1 cellular context compared by ENCODE assay signal in genomic region chr15:80090879-80091503, GRCh38.
TF ChIP-seq lines count a peak whose summit lies in the region.

No MANE protein-coding gene starts in this region.

TF ChIP-seq in HepG2, 621 proteins besides CTCF, POLR2A, EP300 and RAD21 (continued from another document):
- TF ChIP-seq AKNA (CRISPR knock-in tag; IDR thresholded peaks at IDR 0.05; ENCODE audit: borderline replicate concordance), result no peak
- TF ChIP-seq NCOA1 (CRISPR knock-in tag; IDR thresholded peaks at IDR 0.05), result no peak
- TF ChIP-seq ZIK1 (CRISPR knock-in tag; IDR thresholded peaks at IDR 0.05; ENCODE audit: borderline replicate concordance, low read depth), result no peak
- TF ChIP-seq FOXA3 (CRISPR knock-in tag; IDR thresholded peaks at IDR 0.05), result no peak
- TF ChIP-seq ZNF776 (CRISPR knock-in tag; IDR thresholded peaks at IDR 0.05), result no peak
- TF ChIP-seq KLF12 (CRISPR knock-in tag; IDR thresholded peaks at IDR 0.05; ENCODE audit: borderline replicate concordance), result no peak
- TF ChIP-seq MED13 (CRISPR knock-in tag; IDR thresholded peaks at IDR 0.05), result no peak
- TF ChIP-seq AKAP8 (CRISPR knock-in tag; IDR thresholded peaks at IDR 0.05), result no peak
- no peak for TF ChIP-seq ATF7-NPFF (CRISPR knock-in tag; IDR thresholded peaks at IDR 0.05; ENCODE audit: low read depth)
